ENCODE assay signal across 21 cellular contexts in the genomic region with DNA sequence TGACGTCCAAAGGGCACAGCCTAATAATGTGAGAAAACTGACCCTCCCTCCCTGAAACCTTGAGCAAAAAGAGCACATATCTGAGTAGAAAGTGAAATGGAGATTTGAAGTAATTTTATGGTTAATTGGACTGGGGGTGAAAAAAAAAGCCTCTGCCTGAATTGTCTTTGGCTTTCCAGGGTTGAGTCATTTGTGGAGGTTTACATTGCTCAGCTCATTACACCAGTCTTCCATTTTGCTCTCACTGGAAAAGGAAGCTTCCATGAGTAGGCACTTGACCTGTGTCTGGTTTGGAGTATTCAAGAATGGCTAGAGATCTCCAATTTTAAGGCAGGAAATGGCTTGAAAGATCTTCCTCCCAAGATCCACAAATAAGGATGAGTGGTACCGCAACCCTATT.
DNase-seq lines count a peak whose midpoint lies in the region; ATAC-seq and TF ChIP-seq lines count a peak whose summit lies in the region.
"Had no signal": no experiment of that assay in that cellular context is flagged by ENCODE, and none has a peak within 500 bp of the region (broad histone marks: within the 10 kb centered on the region; RNA-seq: fewer than 3 reads in every experiment).

No MANE protein-coding gene starts in this region.

- H3K4me1 Mint-ChIP-seq in GM23338, result peaks cover 25% of the 10 kb centered on the region
- no peaks in the 10 kb centered on the region for H3K4me1 Mint-ChIP-seq in HFFc6 (ENCODE audit: low read depth)

- H3K27ac Mint-ChIP-seq in GM23338 (no peak overlapping the region; the same call in 1 of the 2 replicates), HFFc6 (no peak overlapping the region)

- H3K9ac ChIP-seq in BLaER1 treated with 17β-estradiol and CSF1 and Interleukin-3, amounts not matched to agents 10 nM and 100 nM, result no peak overlapping the region
- H3K9ac ChIP-seq in Karpas-422 (ENCODE audit: low read length), result peak overlapping the region; percentile 57
- H3K9ac ChIP-seq: SK-N-SH had no signal

- no peaks in the 10 kb centered on the region for H3F3A ChIP-seq in GM23338 (replicated peaks; ENCODE audit: low read depth)

- H3K27me3 Mint-ChIP-seq in GM23338 (ENCODE audit: insufficient read depth, low read depth, poor library complexity) (peaks cover 2% of the 10 kb centered on the region), HFFc6 (ENCODE audit: insufficient read depth) (peaks cover 2% of the 10 kb centered on the region)

- H3K9me3 ChIP-seq in BLaER1 treated with 17β-estradiol and CSF1 and Interleukin-3, amounts not matched to agents 10 nM and 100 nM (replicated peaks in 1 of 11), result peaks cover 0 to 8% (median 6%) of the 10 kb centered on the region in 11 experiments; a peak in 7 of 22 replicates
- H3K9me3 ChIP-seq in Karpas-422 (ENCODE audit: low read length), result no peaks in the 10 kb centered on the region
- H3K9me3 ChIP-seq: HAP-1, SK-N-SH had no signal

- no peaks in the 10 kb centered on the region for H3K27me3 ChIP-seq in BLaER1 treated with 17β-estradiol and CSF1 and Interleukin-3, amounts not matched to agents 10 nM and 100 nM
- H3K27me3 ChIP-seq in GM23338 (ENCODE audit: insufficient read depth) (no peaks in the 10 kb centered on the region), Karpas-422 (ENCODE audit: low read length) (no peaks in the 10 kb centered on the region)

- H3K27ac ChIP-seq in BLaER1 treated with 17β-estradiol and CSF1 and Interleukin-3, amounts not matched to agents 10 nM and 100 nM, result no peak overlapping the region
- H3K27ac ChIP-seq in GM23338 (ENCODE audit: low read depth), result no peak overlapping the region
- H3K27ac ChIP-seq in Karpas-422 (ENCODE audit: low read length), result peak overlapping the region; percentile 98

- no peaks in the 10 kb centered on the region for H4K20me1 ChIP-seq in BLaER1 treated with 17β-estradiol and CSF1 and Interleukin-3, amounts not matched to agents 10 nM and 100 nM
- H4K20me1 ChIP-seq in GM23338 (replicated peaks; ENCODE audit: insufficient read depth) (no peaks in the 10 kb centered on the region), Karpas-422 (ENCODE audit: insufficient read depth, low read depth, low read length) (no peaks in the 10 kb centered on the region)

- H3K4me3 ChIP-seq in BLaER1 treated with 17β-estradiol and CSF1 and Interleukin-3, amounts not matched to agents 10 nM and 100 nM, result no peak overlapping the region
- no peak overlapping the region for H3K4me3 ChIP-seq in GM23338
- H3K4me3 ChIP-seq in Karpas-422 (ENCODE audit: low read length), result peak overlapping the region; percentile 56
- H3K4me3 ChIP-seq: HAP-1, K562 had no signal

- H3K9me2 ChIP-seq in GM23338 (ENCODE audit: insufficient read depth) (peaks cover 27% of the 10 kb centered on the region), Karpas-422 (replicated peaks; ENCODE audit: insufficient read depth, low read length) (no peaks in the 10 kb centered on the region)
- H3K9me2 ChIP-seq: SK-N-SH had no signal

- H2AFZ ChIP-seq in GM23338 (peak overlapping the region; percentile 60; the same call in 1 of the 2 replicates), Karpas-422 (ENCODE audit: low read length) (no peak overlapping the region)

- peaks cover 0 to 35% (median 21%) of the 10 kb centered on the region in 10 experiments; a peak in 16 of 20 replicates for H3K4me1 ChIP-seq in BLaER1 treated with 17β-estradiol and CSF1 and Interleukin-3, amounts not matched to agents 10 nM and 100 nM
- H3K4me1 ChIP-seq in GM23338 (ENCODE audit: insufficient read depth), result peaks cover 18% of the 10 kb centered on the region
- peaks cover 84% of the 10 kb centered on the region for H3K4me1 ChIP-seq in Karpas-422 (ENCODE audit: low read length)
- H3K4me1 ChIP-seq: HAP-1 had no signal

- ATAC-seq in GM18858 (IDR thresholded peaks at IDR 0.05; ENCODE audit: unreplicated experiment) (peak; percentile 31), GM23338 (no peak)
- ATAC-seq: K562 had no signal

- H3K36me3 Mint-ChIP-seq in GM23338 (ENCODE audit: low read depth), result no peaks in the 10 kb centered on the region; the same call in 2 of the 3 replicates
- H3K36me3 Mint-ChIP-seq in HFFc6 (ENCODE audit: low read depth), result no peaks in the 10 kb centered on the region
- H3K36me3 Mint-ChIP-seq: CD8-positive, alpha-beta memory T cell had no signal

- no peak overlapping the region for H3K4me3 Mint-ChIP-seq in GM23338
- H3K4me3 Mint-ChIP-seq in HFFc6, result no peak overlapping the region
- H3K4me3 Mint-ChIP-seq: CD8-positive, alpha-beta memory T cell had no signal

- DNase-seq in GM23338 (ENCODE audit: low spot score) (no peak), Karpas-422 (no peak), foreskin melanocyte (no peak), HFFc6 (no peak), UCSD-AML1 (lab: John Stamatoyannopoulos, UW; ENCODE audit: unreplicated experiment) (no peak), globus pallidus (ENCODE audit: low spot score) (no peak)
- DNase-seq: CD8-positive, alpha-beta memory T cell; DMS79 treated with DMSO at 0.1 percent for 48 hours; NCI-H1436; NCI-H2029 treated with DMSO at 0.1 percent for 48 hours; NCI-H2171 treated with DMSO at 0.1 percent for 48 hours; NCI-H510A; NCI-H774; SHP77; SK-N-SH; T-helper 1 cell; T1000 had no signal

- TF ChIP-seq CTCF in GM23338 (conservative IDR thresholded peaks at IDR 0.05; ENCODE audit: low read depth in 2 of 2) (no peak), HFFc6 (IDR thresholded peaks at IDR 0.05) (no peak)

- H3K4me2 ChIP-seq in BLaER1 treated with 17β-estradiol and CSF1 and Interleukin-3, amounts not matched to agents 10 nM and 100 nM, result peak overlapping the region in 8 of 11 experiments; percentile 41 to 67 (median 54); a peak in 16 of 22 replicates
- H3K4me2 ChIP-seq in GM23338, result no peak overlapping the region
- H3K4me2 ChIP-seq in Karpas-422 (ENCODE audit: low read depth, low read length, poor library complexity, severe bottlenecking), result peak overlapping the region; percentile 79
- H3K4me2 ChIP-seq: SK-N-SH had no signal

- H3K9me3 Mint-ChIP-seq in GM23338 (peaks cover 2% of the 10 kb centered on the region; the same call in 1 of the 3 replicates), HFFc6 (no peaks in the 10 kb centered on the region)
- H3K9me3 Mint-ChIP-seq: CD8-positive, alpha-beta memory T cell had no signal

- no peaks in the 10 kb centered on the region; a peak in 1 of 22 replicates for H3K36me3 ChIP-seq in BLaER1 treated with 17β-estradiol and CSF1 and Interleukin-3, amounts not matched to agents 10 nM and 100 nM
- no peaks in the 10 kb centered on the region for H3K36me3 ChIP-seq in GM23338 (ENCODE audit: insufficient read depth)
- H3K36me3 ChIP-seq in Karpas-422 (ENCODE audit: insufficient read depth, low read length), result no peaks in the 10 kb centered on the region
- H3K36me3 ChIP-seq: HAP-1 had no signal

- H3K79me2 ChIP-seq in GM23338 (replicated peaks; ENCODE audit: insufficient read depth) (no peaks in the 10 kb centered on the region), Karpas-422 (ENCODE audit: low read length) (no peaks in the 10 kb centered on the region)

TF ChIP-seq in GM23338, 12 proteins besides CTCF, POLR2A, EP300 and RAD21 (continues in another document):
- TF ChIP-seq JUNB (IDR thresholded peaks at IDR 0.05; ENCODE audit: unreplicated experiment) (no peak), EZH2 (IDR thresholded peaks at IDR 0.05; ENCODE audit: low read depth, unreplicated experiment) (no peak), EZH2phosphoT487 (IDR thresholded peaks at IDR 0.05; ENCODE audit: unreplicated experiment) (no peak), CREB1 (CRISPR knock-in tag; IDR thresholded peaks at IDR 0.05; ENCODE audit: low read depth) (no peak), ZNF114 (CRISPR knock-in tag; IDR thresholded peaks at IDR 0.05) (no peak), STAT1 (IDR thresholded peaks at IDR 0.05; ENCODE audit: unreplicated experiment) (no peak), ZNF331 (CRISPR knock-in tag; IDR thresholded peaks at IDR 0.05; ENCODE audit: low read depth) (no peak), POLR2AphosphoS5 (IDR thresholded peaks at IDR 0.05; ENCODE audit: low read depth) (no peak), NANOG (IDR thresholded peaks at IDR 0.05; ENCODE audit: borderline replicate concordance) (no peak)
